ENCODE assay signal across 31 cellular contexts in the genomic region with DNA sequence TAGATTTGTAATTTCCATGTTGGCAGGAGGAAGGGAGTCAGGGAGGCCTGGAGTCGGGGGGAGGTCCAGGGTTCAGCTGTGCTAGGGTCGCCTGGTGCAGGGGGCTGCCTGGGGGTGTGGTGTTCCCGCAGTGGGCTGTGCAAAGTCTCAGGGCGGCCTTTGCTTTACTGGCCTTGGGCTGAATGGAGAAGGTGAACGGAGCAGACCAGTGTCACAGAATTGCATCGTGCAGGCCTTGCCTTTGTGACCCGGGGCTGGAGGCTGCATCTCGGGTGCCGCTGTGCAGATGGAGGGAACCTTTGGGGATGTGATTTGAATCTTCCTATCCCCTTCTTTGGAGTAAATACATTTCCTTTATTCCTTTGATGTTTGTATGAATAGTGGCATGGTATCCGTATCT. TPM values are rescaled to one million over a fixed set of nuclear protein-coding genes. Genes with fewer than 3 reads are reported as not detected.
"Had no signal": no experiment of that assay in that cellular context is flagged by ENCODE, and none has a peak within 500 bp of the region (broad histone marks: within the 10 kb centered on the region; RNA-seq: fewer than 3 reads in every experiment).

No MANE protein-coding gene starts in this region.

- FAIRE-seq: colon, islet of Langerhans had no signal

- ATAC-seq: esophagus mucosa; foreskin keratinocyte; gastroesophageal sphincter; heart left ventricle; left cardiac atrium; left lung; naive thymus-derived CD4-positive, alpha-beta T cell; sciatic nerve; stimulated activated memory B cell treated with anti-CD40 and anti-IgM and Interleukin-4, amounts not matched to agents 10 μg/mL and 1 μg/mL and 100 μg/mL, for 72 hours; stimulated activated naive CD8-positive, alpha-beta T cell treated with anti-CD3 and anti-CD28 coated beads, Interleukin-15, Interleukin-2, amounts not matched to agents 100 U/mL and 50 U/mL, for 24 hours had no signal

- DNase-seq: dorsolateral prefrontal cortex; effector CD4-positive, alpha-beta T cell; foreskin keratinocyte; heart left ventricle; left cardiac atrium; mesenchymal stem cell; midbrain; naive thymus-derived CD4-positive, alpha-beta T cell; nucleus accumbens; stimulated activated CD4-positive, alpha-beta T cell treated with anti-CD3 and anti-CD28 coated beads, Interleukin-12 subunit alpha, Interleukin-12 subunit beta, amount 100 ng/mL, for 4 hours; stimulated activated CD4-positive, alpha-beta T cell treated with anti-CD3 and anti-CD28 coated beads, Interleukin-1b, Interleukin-23, amount 100 ng/mL, for 48 hours; stimulated activated CD4-positive, alpha-beta T cell treated with anti-CD3 and anti-CD28 coated beads, Interleukin-4, amount 100 ng/mL, for 1 hour; stimulated activated naive CD8-positive, alpha-beta T cell treated with anti-CD3 and anti-CD28 coated beads, Interleukin-15, Interleukin-2, amounts not matched to agents 100 U/mL and 50 U/mL, for 24 hours; substantia nigra; testis; tibial artery had no signal

- H3K9me3 ChIP-seq: gastroesophageal sphincter, heart left ventricle, left lung, prostate gland, right atrium auricular region, testis, tibial artery had no signal

- H3K27me3 ChIP-seq: foreskin keratinocyte, neural progenitor cell, right atrium auricular region, testis had no signal

- H2AFZ ChIP-seq: hepatocyte, neural progenitor cell had no signal

- H3K27ac ChIP-seq: dorsolateral prefrontal cortex, epithelial cell of prostate, foreskin keratinocyte, gastroesophageal sphincter, heart left ventricle, hepatocyte, left lung, neural progenitor cell, prostate gland, right atrium auricular region, testis, tibial artery had no signal

- H3K4me3 ChIP-seq: dorsolateral prefrontal cortex, gastroesophageal sphincter, heart left ventricle, hepatocyte, left lung, neural progenitor cell, prostate gland, right atrium auricular region, smooth muscle cell, testis, tibial artery had no signal

- H3K79me2 ChIP-seq: hepatocyte had no signal

- H3K4me2 ChIP-seq: hepatocyte, neural progenitor cell, smooth muscle cell had no signal

- H3K4me1 ChIP-seq: foreskin keratinocyte, gastroesophageal sphincter, heart left ventricle, left lung, neural progenitor cell, prostate gland, right atrium auricular region, testis, tibial artery had no signal

- H3K36me3 ChIP-seq: gastroesophageal sphincter, heart left ventricle, left lung, neural progenitor cell, prostate gland, right atrium auricular region, tibial artery had no signal

- H3K9ac ChIP-seq: neural progenitor cell had no signal

RNA-seq across cellular contexts. Expression of a gene that starts 8.8 kb away (rescaled TPM):
- total RNA-seq: fibroblast of lung, foreskin keratinocyte, hepatocyte, osteocyte, smooth muscle cell had no signal
- polyA plus RNA-seq: foreskin keratinocyte, hepatocyte had no signal
